Comparison of ENCODE assay signal across 25 cellular contexts in the genomic region with DNA sequence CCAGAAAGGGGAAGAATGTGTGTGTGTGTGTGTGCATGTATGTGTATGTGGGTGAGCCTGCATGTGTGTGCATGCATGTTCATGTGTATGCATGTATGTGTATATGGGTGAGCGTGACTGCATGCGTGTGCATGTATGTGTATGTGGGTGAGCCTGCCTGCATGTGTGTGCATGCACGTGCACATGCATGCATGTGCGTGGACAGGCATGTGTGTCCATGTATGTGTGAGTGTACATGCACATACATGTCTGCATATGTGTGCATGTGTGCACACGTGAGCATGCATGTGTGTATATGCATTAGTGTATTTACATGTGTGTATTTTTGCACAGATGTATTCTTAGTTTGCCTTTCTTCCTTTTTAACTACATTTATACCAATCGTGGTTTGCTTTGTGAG.
"Had no signal": no experiment of that assay in that cellular context is flagged by ENCODE, and none has a peak within 500 bp of the region (broad histone marks: within the 10 kb centered on the region; RNA-seq: fewer than 3 reads in every experiment).

No MANE protein-coding gene starts in this region.

- H3K36me3 ChIP-seq: heart right ventricle, left ventricle myocardium inferior, ovary, right atrium auricular region, spleen, suprapubic skin, thoracic aorta, tibial artery, upper lobe of left lung, vagina had no signal

- H3K4me3 Mint-ChIP-seq: mesothelial cell of epicardium; naive B cell; natural killer cell treated with Interleukin-12 subunit alpha and Interleukin-12 subunit beta and Interleukin-15 and Interleukin-18, amount 100 ng/mL, for 72 hours; neural crest cell; stimulated activated effector memory CD8-positive, alpha-beta T cell treated with anti-CD3 and anti-CD28 coated beads, Interleukin-12 subunit alpha, Interleukin-12 subunit beta, amount 100 ng/mL, for 72 hours; stimulated activated naive CD8-positive, alpha-beta T cell treated with anti-CD3 and anti-CD28 coated beads, Interleukin-15, Interleukin-2, amounts not matched to agents 100 ng/mL and 50 ng/mL, for 24 hours had no signal

- H3K9me3 ChIP-seq: heart right ventricle, left ventricle myocardium inferior, ovary, right atrium auricular region, spleen, suprapubic skin, thoracic aorta, tibial artery, upper lobe of left lung, vagina had no signal

- ATAC-seq: heart right ventricle; natural killer cell treated with Interleukin-12 subunit alpha and Interleukin-12 subunit beta and Interleukin-15 and Interleukin-18, amount 100 ng/mL, for 72 hours; sciatic nerve; stimulated activated effector memory CD8-positive, alpha-beta T cell treated with anti-CD3 and anti-CD28 coated beads, Interleukin-12 subunit alpha, Interleukin-12 subunit beta, amount 100 ng/mL, for 72 hours had no signal

- H3K4me1 ChIP-seq: spleen, suprapubic skin, tibial artery, upper lobe of left lung, vagina had no signal

- H2AFZ ChIP-seq: hepatocyte had no signal

- H3K9me3 Mint-ChIP-seq: natural killer cell treated with Interleukin-12 subunit alpha and Interleukin-12 subunit beta and Interleukin-15 and Interleukin-18, amount 100 ng/mL, for 72 hours had no signal

- H3K27me3 ChIP-seq: heart right ventricle, hepatocyte, ovary, right atrium auricular region, spleen, suprapubic skin, upper lobe of left lung, vagina had no signal

- H3K4me3 ChIP-seq: heart right ventricle, hepatocyte, left ventricle myocardium inferior, lung, ovary, right atrium auricular region, skin epidermis, spleen, suprapubic skin, thoracic aorta, tibial artery, upper lobe of left lung, vagina had no signal

- H3K4me1 Mint-ChIP-seq: naive B cell; stimulated activated effector memory CD8-positive, alpha-beta T cell treated with anti-CD3 and anti-CD28 coated beads, Interleukin-12 subunit alpha, Interleukin-12 subunit beta, amount 100 ng/mL, for 72 hours had no signal

- H3K36me3 Mint-ChIP-seq: mesothelial cell of epicardium; naive B cell; natural killer cell treated with Interleukin-12 subunit alpha and Interleukin-12 subunit beta and Interleukin-15 and Interleukin-18, amount 100 ng/mL, for 72 hours; stimulated activated effector memory CD8-positive, alpha-beta T cell treated with anti-CD3 and anti-CD28 coated beads, Interleukin-12 subunit alpha, Interleukin-12 subunit beta, amount 100 ng/mL, for 72 hours had no signal

- H3K27ac ChIP-seq: heart right ventricle, hepatocyte, left ventricle myocardium inferior, ovary, right atrium auricular region, skin epidermis, spleen, suprapubic skin, thoracic aorta, tibial artery, upper lobe of left lung, vagina had no signal

- H3K27ac Mint-ChIP-seq: mesothelial cell of epicardium; natural killer cell treated with Interleukin-12 subunit alpha and Interleukin-12 subunit beta and Interleukin-15 and Interleukin-18, amount 100 ng/mL, for 72 hours; progenitor cell of endocrine pancreas; stimulated activated effector memory CD8-positive, alpha-beta T cell treated with anti-CD3 and anti-CD28 coated beads, Interleukin-12 subunit alpha, Interleukin-12 subunit beta, amount 100 ng/mL, for 72 hours; stimulated activated naive CD8-positive, alpha-beta T cell treated with anti-CD3 and anti-CD28 coated beads, Interleukin-15, Interleukin-2, amounts not matched to agents 100 ng/mL and 50 ng/mL, for 24 hours had no signal

- H3K4me2 ChIP-seq: hepatocyte had no signal

- DNase-seq: heart right ventricle; islet precursor cell; left ventricle myocardium inferior; mesendoderm; naive B cell; ovary; spleen; stimulated activated CD4-positive, alpha-beta T cell treated with anti-CD3 and anti-CD28 coated beads, Interleukin-4, amount 100 ng/mL, for 24 hours; stimulated activated naive CD4-positive, alpha-beta T cell; tibial artery; upper lobe of left lung had no signal

- H3K79me2 ChIP-seq: hepatocyte had no signal
